In genomic region chr5:53109041-53109435, GRCh38 we compare ENCODE assay signal across 8 cellular contexts. TPM values are rescaled to one million over a fixed set of nuclear protein-coding genes. Genes with fewer than 3 reads are reported as not detected.
DNase-seq lines count a peak whose midpoint lies in the region; ATAC-seq and TF ChIP-seq lines count a peak whose summit lies in the region.

No MANE protein-coding gene starts in this region.

- 0% methylated on average over 5 to 10 of the region's 10 CpGs for WGBS in gastroesophageal sphincter (ENCODE audit: low coverage in 1 of 2), 2 donors
- under 1% methylated on average over 10 of the region's 10 CpGs for WGBS in prostate gland

- peaks cover 20% of the 10 kb centered on the region for H3K36me3 Mint-ChIP-seq in CD4-positive, CD25-positive, alpha-beta regulatory T cell

- H3K4me3 ChIP-seq in CD4-positive, CD25-positive, alpha-beta regulatory T cell (ENCODE audit: low read depth, low read length), result peak overlapping the region; percentile 87
- peak overlapping the region; percentile 89 for H3K4me3 ChIP-seq in WERI-Rb-1 (ENCODE audit: low read depth, low read length)
- peak overlapping the region; percentile 48 to 90 for H3K4me3 ChIP-seq in gastroesophageal sphincter
- H3K4me3 ChIP-seq in prostate gland, result peak overlapping the region; percentile 56 to 85

- H3K27me3 Mint-ChIP-seq in CD4-positive, CD25-positive, alpha-beta regulatory T cell, result no peaks in the 10 kb centered on the region

- peaks cover 7% of the 10 kb centered on the region for H3K36me3 ChIP-seq in CD4-positive, CD25-positive, alpha-beta regulatory T cell (ENCODE audit: control insufficient read depth, insufficient read depth, low read length)
- peaks cover 7% of the 10 kb centered on the region for H3K36me3 ChIP-seq in WERI-Rb-1
- H3K36me3 ChIP-seq in gastroesophageal sphincter, result peaks cover 0 to 20% of the 10 kb centered on the region in 2 donors
- H3K36me3 ChIP-seq in prostate gland, result no peaks in the 10 kb centered on the region

- intact Hi-C loops in prostate gland (cut with DNase I), result no loop called here

- TF ChIP-seq POLR2A in gastroesophageal sphincter (IDR thresholded peaks at IDR 0.05) (no peak), prostate gland (IDR thresholded peaks at IDR 0.05) (no peak)

- peaks cover 13 to 61% (median 44%) of the 10 kb centered on the region in 4 donors for H3K4me1 Mint-ChIP-seq in CD4-positive, CD25-positive, alpha-beta regulatory T cell

- ATAC-seq in CD4-positive, CD25-positive, alpha-beta regulatory T cell (ENCODE audit: low read depth in 2 of 2), result no peak
- ATAC-seq in GM19438 (IDR thresholded peaks at IDR 0.05; ENCODE audit: low read depth, unreplicated experiment), result peak; percentile 12
- peak; percentile 11 for ATAC-seq in HG03521 (IDR thresholded peaks at IDR 0.05; ENCODE audit: unreplicated experiment)
- no peak for ATAC-seq in gastroesophageal sphincter

- no peaks in the 10 kb centered on the region for H3K9me3 ChIP-seq in CD4-positive, CD25-positive, alpha-beta regulatory T cell (ENCODE audit: control insufficient read depth in 2 of 2, low read length in 2 of 2)
- H3K9me3 ChIP-seq in WERI-Rb-1 (ENCODE audit: severe bottlenecking) (no peaks in the 10 kb centered on the region), gastroesophageal sphincter (no peaks in the 10 kb centered on the region), prostate gland (no peaks in the 10 kb centered on the region)

- no peaks in the 10 kb centered on the region for H3K27me3 ChIP-seq in CD4-positive, CD25-positive, alpha-beta regulatory T cell (ENCODE audit: control insufficient read depth, insufficient read depth, low read length)
- no peaks in the 10 kb centered on the region for H3K27me3 ChIP-seq in WERI-Rb-1 (ENCODE audit: insufficient read depth, low read depth, severe bottlenecking)
- no peaks in the 10 kb centered on the region for H3K27me3 ChIP-seq in gastroesophageal sphincter
- H3K27me3 ChIP-seq in prostate gland (replicated peaks; ENCODE audit: insufficient read depth), result no peaks in the 10 kb centered on the region

- no peak for TF ChIP-seq EP300 in gastroesophageal sphincter (IDR thresholded peaks at IDR 0.05)

- H3K27ac ChIP-seq in CD4-positive, CD25-positive, alpha-beta regulatory T cell (ENCODE audit: insufficient read depth, low read length, poor library complexity, severe bottlenecking), result peak overlapping the region; percentile 69
- H3K27ac ChIP-seq in WERI-Rb-1 (peak overlapping the region; percentile 66), gastroesophageal sphincter (peak overlapping the region; percentile 1 to 90 (median 85)), prostate gland (peak overlapping the region; percentile 81 to 86)

- no peaks in the 10 kb centered on the region for H3K9me3 Mint-ChIP-seq in CD4-positive, CD25-positive, alpha-beta regulatory T cell

- DNase-seq in CD4-positive, CD25-positive, alpha-beta regulatory T cell, result no peak
- DNase-seq in WERI-Rb-1 (no peak), prostate gland (ENCODE audit: low spot score) (peak; percentile 24), NCI-H128 (lab: John Stamatoyannopoulos, UW; ENCODE audit: unreplicated experiment) (no peak), NCI-H1092 (lab: John Stamatoyannopoulos, UW) (no peak)

- H3K4me3 Mint-ChIP-seq in CD4-positive, CD25-positive, alpha-beta regulatory T cell, result peak overlapping the region; percentile 91 to 99 (median 95)

- TF ChIP-seq CTCF in WERI-Rb-1 (IDR thresholded peaks at IDR 0.05; ENCODE audit: low read depth, low read length) (no peak), gastroesophageal sphincter (IDR thresholded peaks at IDR 0.05) (no peak), prostate gland (IDR thresholded peaks at IDR 0.05) (no peak)

- H3K4me1 ChIP-seq in CD4-positive, CD25-positive, alpha-beta regulatory T cell (ENCODE audit: control insufficient read depth, insufficient read depth, low read length, poor library complexity, severe bottlenecking), result peaks cover 18% of the 10 kb centered on the region
- peaks cover 0 to 56% (median 2%) of the 10 kb centered on the region in 3 donors for H3K4me1 ChIP-seq in gastroesophageal sphincter
- no peaks in the 10 kb centered on the region for H3K4me1 ChIP-seq in prostate gland (replicated peaks)

- peak overlapping the region; percentile 71 to 97 (median 89) for H3K27ac Mint-ChIP-seq in CD4-positive, CD25-positive, alpha-beta regulatory T cell

RNA-seq across cellular contexts. Expression of gene MOCS2, which starts 0.5 kb away (rescaled TPM):
- total RNA-seq in CD4-positive, CD25-positive, alpha-beta regulatory T cell, result 14.1 TPM
- polyA plus RNA-seq in CD4-positive, CD25-positive, alpha-beta regulatory T cell, result 10 to 100 TPM; 34.1 to 44.7 (median 37.5) TPM
- total RNA-seq in gastroesophageal sphincter (100 to 1,000 TPM in 1 of 4 donors, 10 to 100 TPM in 3; 68.7 to 117 (median 86.4) TPM), prostate gland (10 to 100 TPM; 30.4 to 51.3 TPM)

Comparison
In these comparisons a context has a peak if more than half of its experiments do, and no peak if none do; other contexts are left out.
1. ATAC-seq: peak in GM19438 (single experiment) and HG03521 (single experiment); none in CD4-positive, CD25-positive, alpha-beta regulatory T cell (0 of 2) and gastroesophageal sphincter (single experiment).
2. Peak in every context shown above with its lines, with median percentiles within 50 percentile points of each other: H3K27ac ChIP-seq and H3K4me3 ChIP-seq.